ENCODE assay signal across 23 cellular contexts in the genomic region with DNA sequence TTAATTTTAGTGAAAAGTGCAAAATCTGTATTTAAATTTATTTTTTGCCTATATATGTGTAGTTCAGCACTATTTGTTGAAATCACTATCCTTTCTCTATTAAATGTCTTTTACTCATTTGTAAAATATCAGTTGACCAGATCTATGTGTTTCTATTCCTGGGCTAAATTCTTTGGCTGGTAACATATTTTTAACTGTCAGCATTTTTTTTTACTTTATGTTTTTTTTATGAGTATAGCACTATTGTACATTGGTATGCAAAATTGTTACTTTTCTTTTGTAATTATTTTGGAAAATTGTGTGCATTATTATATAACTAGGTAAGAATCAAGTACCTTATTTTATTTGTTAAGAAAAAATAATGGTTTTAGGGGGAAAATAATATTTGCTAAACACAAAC.
"Had no signal": no experiment of that assay in that cellular context is flagged by ENCODE, and none has a peak within 500 bp of the region (broad histone marks: within the 10 kb centered on the region; RNA-seq: fewer than 3 reads in every experiment).

No MANE protein-coding gene starts in this region.

- H3K9me3 ChIP-seq: colonic mucosa, esophagus squamous epithelium, lower lobe of right lung had no signal

- FAIRE-seq: kidney had no signal

- H3K36me3 ChIP-seq: colonic mucosa, esophagus squamous epithelium, gastrocnemius medialis, heart right ventricle, left lung, lower lobe of right lung had no signal

- H3K4me1 ChIP-seq: colonic mucosa, esophagus squamous epithelium, gastrocnemius medialis, heart right ventricle, left lung, lower lobe of right lung had no signal

- ATAC-seq: esophagus mucosa, gastrocnemius medialis, heart right ventricle, left cardiac atrium, left lung, left ventricle myocardium superior, lower lobe of right lung, mucosa of descending colon had no signal

- H3K27me3 ChIP-seq: colonic mucosa, esophagus squamous epithelium, heart right ventricle, left lung had no signal

- H3K27ac ChIP-seq: colonic mucosa, epithelial cell of prostate, esophagus squamous epithelium, gastrocnemius medialis, heart right ventricle, left lung, lower lobe of right lung had no signal

- DNase-seq: colonic mucosa; cortex of kidney; effector CD8-positive, alpha-beta T cell; erythroblast; esophagus squamous epithelium; foreskin fibroblast; foreskin melanocyte; gastrocnemius medialis; glutamatergic neuron; head of caudate nucleus; heart right ventricle; hippocampal formation; islet precursor cell; kidney; kidney glomerular epithelial cell; left cardiac atrium; left lung; left ventricle myocardium superior; lower lobe of right lung; mesenchymal stem cell; mucosa of descending colon had no signal

- H3K4me3 ChIP-seq: colonic mucosa, esophagus squamous epithelium, gastrocnemius medialis, heart right ventricle, left lung, lower lobe of right lung, mucosa of descending colon had no signal
